In genomic region chr11:3894128-3894731, GRCh38 we compare ENCODE assay signal across 8 cellular contexts. TPM values are rescaled to one million over a fixed set of nuclear protein-coding genes. Genes with fewer than 3 reads are reported as not detected.
DNase-seq lines count a peak whose midpoint lies in the region; ATAC-seq and TF ChIP-seq lines count a peak whose summit lies in the region.

No MANE protein-coding gene starts in this region.

- TF ChIP-seq CTCF in GM13977 (IDR thresholded peaks at IDR 0.05; ENCODE audit: extremely low read depth, insufficient read depth, missing control alignments) = no peak

- peak; percentile 98 for ATAC-seq in GM21529 (IDR thresholded peaks at IDR 0.05; ENCODE audit: unreplicated experiment)

- in situ Hi-C loops in GM13977 (cut with MboI; ENCODE audit: low pct_unique_long_range_greater_than_20kb, low sequenced_read_pairs, unreplicated experiment) = no loop called here

- DNase-seq in GM13977 (ENCODE audit: low spot score) (peak; percentile 84), LHCN-M2 (ENCODE audit: low read depth) (peak; percentile 26), dermis blood vessel endothelial cell (peak; percentile 19), smooth muscle cell of the brain vasculature (ENCODE audit: low read depth, low spot score) (peak; percentile 9), NCI-H526 treated with DMSO at 0.1 percent for 48 hours (lab: John Stamatoyannopoulos, UW) (no peak)
- DNase-seq in stimulated activated CD4-positive, alpha-beta T cell treated with anti-CD3 and anti-CD28 coated beads, Interleukin-4, amount 100 ng/mL, for 24 hours = no peak
- DNase-seq in activated effector memory CD4-positive, alpha-beta T cell treated with Interleukin-2 at 50 U/mL for 16 hours = no peak

RNA-seq across cellular contexts. Expression of gene STIM1, which starts 38.8 kb away (rescaled TPM):
- total RNA-seq in LHCN-M2 (2014; rRNA removed) = 23.3 and 25.0 TPM in 2 replicates
- polyA plus RNA-seq in LHCN-M2 (2012) = 23.7 TPM
- total RNA-seq in dermis blood vessel endothelial cell = 31.5 and 39.3 TPM in 2 replicates

RNA-seq across cellular contexts. Expression of gene RHOG, which starts 53.5 kb away (rescaled TPM):
- total RNA-seq in LHCN-M2 (2014; rRNA removed) (36.5 and 38.3 TPM in 2 replicates), dermis blood vessel endothelial cell (19.2 and 25.5 TPM in 2 replicates)
- 84.8 TPM for polyA plus RNA-seq in LHCN-M2 (2012)

Comparison
In these comparisons a context has a peak if more than half of its experiments do, and no peak if none do; other contexts are left out.
1. DNase-seq: peak in GM13977 (single experiment), LHCN-M2 (single experiment), dermis blood vessel endothelial cell (single experiment) and smooth muscle cell of the brain vasculature (single experiment); none in NCI-H526 treated with DMSO at 0.1 percent for 48 hours (single experiment), stimulated activated CD4-positive, alpha-beta T cell treated with anti-CD3 and anti-CD28 coated beads, Interleukin-4, amount 100 ng/mL, for 24 hours (single experiment) and activated effector memory CD4-positive, alpha-beta T cell treated with Interleukin-2 at 50 U/mL for 16 hours (single experiment).